ENCODE assay signal across 11 cellular contexts in the genomic region with DNA sequence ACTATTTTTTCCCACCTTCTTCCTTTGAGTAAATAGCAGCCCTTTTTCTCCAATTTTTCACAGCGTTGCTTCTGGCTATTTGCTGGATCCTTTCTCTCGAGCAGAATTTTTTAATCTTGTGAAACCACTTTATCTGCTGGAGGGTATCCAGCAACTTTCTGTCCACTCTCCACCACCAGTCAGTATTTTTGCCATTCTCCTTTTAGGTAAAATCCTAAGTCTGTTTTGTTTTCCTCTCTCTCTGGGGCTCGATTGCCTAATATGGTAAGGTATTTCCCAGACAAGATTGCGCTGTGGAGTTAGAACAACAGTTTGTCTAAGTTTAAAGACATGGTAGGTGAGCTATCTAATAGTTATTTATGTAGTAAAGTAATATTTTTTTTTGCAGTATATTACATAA.
A peak's percentile ranks its signal among the peaks of the same experiment; 100 is the strongest.
DNase-seq lines count a peak whose midpoint lies in the region; ATAC-seq, FAIRE-seq and TF ChIP-seq lines count a peak whose summit lies in the region.
"Had no signal": no experiment of that assay in that cellular context is flagged by ENCODE, and none has a peak within 500 bp of the region (broad histone marks: within the 10 kb centered on the region; RNA-seq: fewer than 3 reads in every experiment).

No MANE protein-coding gene starts in this region.

- H3K9ac ChIP-seq in HepG2 (ENCODE audit: insufficient read depth, low read depth, low read length) = no peak overlapping the region

- no peak for ATAC-seq in HepG2

- H3K27ac ChIP-seq in HepG2 (ENCODE audit: extremely low read length, insufficient read depth, low read length) = no peak overlapping the region

- in situ Hi-C loops in HepG2 (cut with HindIII; ENCODE audit: extremely low pct_ligation_motif_present, low pct_unique_long_range_greater_than_20kb) = loop anchor here (10.0 kb wide), 1 partner anchor 89 kb away; no protein-coding TSS in a partner anchor

- peak; percentile 29 for DNase-seq in HS-5 (ENCODE audit: low read depth)
- DNase-seq in HepG2 (ENCODE audit: low spot score) = no peak
- DNase-seq in stromal cell of bone marrow (ENCODE audit: low read depth) = peak; percentile 26
- no peak for DNase-seq in NCI-H82 (lab: John Stamatoyannopoulos, UW)
- DNase-seq in DMS153 (lab: John Stamatoyannopoulos, UW) = no peak
- DNase-seq in retina = no peak
- no peak for DNase-seq in NCI-H2171 (lab: John Stamatoyannopoulos, UW)
- DNase-seq: activated CD4-positive, alpha-beta T cell treated with anti-CD3 and anti-CD28 coated beads for 4 hours; NCI-H526 had no signal

- CTCF ChIA-PET in HepG2 (lab: Yijun Ruan, JAX; ENCODE audit: low intra/inter-chr PET ratio, low total read pairs) = no interaction called here

- no peak overlapping the region for H3K4me2 ChIP-seq in HepG2 (ENCODE audit: low read depth, low read length)

- peaks cover 0 to 2% of the 10 kb centered on the region in 2 experiments; a peak in 1 of 5 replicates for H3K36me3 ChIP-seq in HepG2 (replicated peaks in 1 of 2; ENCODE audit: control insufficient read depth in 1 of 2, insufficient read depth in 2 of 2, low read length in 2 of 2)

- H3K79me2 ChIP-seq in HepG2 (ENCODE audit: insufficient read depth, low read length) = no peaks in the 10 kb centered on the region

- no peaks in the 10 kb centered on the region for H3K9me3 ChIP-seq in HepG2 (ENCODE audit: low read length)

- no peaks in the 10 kb centered on the region for H3K4me1 ChIP-seq in HepG2 (ENCODE audit: insufficient read depth, low read length)

- 92% methylated on average over 4 of the region's 4 CpGs for WGBS in HepG2 (ENCODE audit: low lambda C conversion rate)

- no peaks in the 10 kb centered on the region for H3K27me3 ChIP-seq in HepG2 (ENCODE audit: control insufficient read depth in 1 of 2, insufficient read depth in 2 of 2, low read length in 2 of 2)

- TF ChIP-seq EP300 in HepG2 (IDR thresholded peaks at IDR 0.05; ENCODE audit: low read depth in 2 of 2, low read length in 2 of 2) = no peak
- TF ChIP-seq EP300 in HepG2 (CRISPR knock-in tag; IDR thresholded peaks at IDR 0.05; ENCODE audit: borderline replicate concordance) = no peak

- no TSS peak for BruUV-seq in HepG2 (replicated peaks; lab: Mats Ljungman, UMichigan)

- no peak overlapping the region for H2AFZ ChIP-seq in HepG2 (ENCODE audit: low read length)

- no peak for TF ChIP-seq RAD21 in HepG2 (CRISPR knock-in tag; IDR thresholded peaks at IDR 0.05)

- POLR2A ChIA-PET in HepG2 (lab: Yijun Ruan, JAX) = no interaction called here

- H3K4me3 ChIP-seq in HepG2 (replicated peaks in 1 of 3; ENCODE audit: insufficient read depth in 1 of 3, low read depth in 2 of 3, low read length in 3 of 3) = no peak overlapping the region

- intact Hi-C loops in HepG2 (cut with micrococcal nuclease; ENCODE audit: unreplicated experiment) = loop anchor here (10.0 kb wide), 1 partner anchor 209 kb away; the partner anchor contains the start of gene SYT2

- no peak for TF ChIP-seq CTCF in HepG2 (CRISPR knock-in tag; IDR thresholded peaks at IDR 0.05)

- no peaks in the 10 kb centered on the region for H4K20me1 ChIP-seq in HepG2 (ENCODE audit: insufficient read depth, low read length)

- TF ChIP-seq POLR2A in HepG2 (IDR thresholded peaks at IDR 0.05; ENCODE audit: insufficient read depth in 1 of 2, low read depth in 2 of 2, low read length in 2 of 2) = no peak

- FAIRE-seq in endometrium (lab: Jason Lieb, UNC) = peak; percentile 68
- no peak for FAIRE-seq in HepG2 (lab: Jason Lieb, UNC)
- FAIRE-seq: G401.6 had no signal

TF ChIP-seq in HepG2, 621 proteins besides CTCF, POLR2A, EP300 and RAD21:
- TF ChIP-seq SRF (IDR thresholded peaks at IDR 0.05; ENCODE audit: low read depth, low read length) = 0 out of 2 replicates have a peak, but pooled peaks have one; percentile 34
- no peak for TF ChIP-seq ZNF446 (CRISPR knock-in tag; IDR thresholded peaks at IDR 0.05)

Comparison
In these comparisons a context has a peak if more than half of its experiments do, and no peak if none do; other contexts are left out.
1. DNase-seq: peak in HS-5 (single experiment) and stromal cell of bone marrow (single experiment); none in HepG2 (single experiment), NCI-H82 (single experiment), DMS153 (single experiment), retina (single experiment) and NCI-H2171 (single experiment).